Comparison of ENCODE assay signal across 18 cellular contexts in genomic region chr3:168091299-168091852, GRCh38. TPM values are rescaled to one million over a fixed set of nuclear protein-coding genes. Genes with fewer than 3 reads are reported as not detected.
A peak's percentile ranks its signal among the peaks of the same experiment; 100 is the strongest.
DNase-seq lines count a peak whose midpoint lies in the region; ATAC-seq and TF ChIP-seq lines count a peak whose summit lies in the region.
"Had no signal": no experiment of that assay in that cellular context is flagged by ENCODE, and none has a peak within 500 bp of the region (broad histone marks: within the 10 kb centered on the region; RNA-seq: fewer than 3 reads in every experiment).

No MANE protein-coding gene starts in this region.

- H3K36me3 Mint-ChIP-seq in Calu3 (ENCODE audit: insufficient read depth, unreplicated experiment) (peaks cover 34% of the 10 kb centered on the region), osteocyte (ENCODE audit: unreplicated experiment) (no peaks in the 10 kb centered on the region)
- peaks cover 0 to 6% of the 10 kb centered on the region in 2 donors for H3K36me3 Mint-ChIP-seq in stimulated activated naive B cell treated with anti-CD40 and anti-IgM and Interleukin-4, amounts not matched to agents 10 μg/mL and 1 μg/mL and 100 μg/mL, for 72 hours
- H3K36me3 Mint-ChIP-seq: CD8-positive, alpha-beta T cell had no signal

- no peak overlapping the region for H3K4me3 ChIP-seq in LNCaP clone FGC (ENCODE audit: low read depth, low read length)
- peak overlapping the region; percentile 12 to 71 for H3K4me3 ChIP-seq in duodenal mucosa (ENCODE audit: low read depth in 1 of 2, low read length in 2 of 2)
- no peak overlapping the region for H3K4me3 ChIP-seq in osteoblast (ENCODE audit: insufficient read depth, low read length)

- CTCF ChIA-PET in Calu3 (lab: Charles Lee), result interaction anchor here (0.6 to 1.0 kb wide), 4 partner anchors 19 to 771 kb away, joined by 3 to 4 read pairs (median 4); no protein-coding TSS in a partner anchor

- H3K27me3 ChIP-seq in duodenal mucosa (ENCODE audit: control insufficient read depth in 1 of 2, insufficient read depth in 2 of 2, low read length in 2 of 2), result no peaks in the 10 kb centered on the region
- H3K27me3 ChIP-seq in osteoblast (ENCODE audit: insufficient read depth, low read length), result no peaks in the 10 kb centered on the region
- H3K27me3 ChIP-seq: heart right ventricle had no signal

- H3K36me3 ChIP-seq in duodenal mucosa (ENCODE audit: control insufficient read depth in 1 of 2, insufficient read depth in 2 of 2, low read length in 2 of 2) (no peaks in the 10 kb centered on the region), osteoblast (ENCODE audit: insufficient read depth, low read length) (no peaks in the 10 kb centered on the region)
- H3K36me3 ChIP-seq: heart right ventricle had no signal

- no TSS peak for BruUV-seq in Calu3 (replicated peaks; lab: Mats Ljungman, UMichigan)

- intact Hi-C loops in Calu3 (cut with micrococcal nuclease; ENCODE audit: unreplicated experiment), result loop anchor here (2.0 to 10.0 kb wide), 2 partner anchors 23 to 357 kb away; partner anchors contain the start of genes PDCD10 and SERPINI1

- H3K27me3 Mint-ChIP-seq in Calu3 (ENCODE audit: unreplicated experiment), result no peaks in the 10 kb centered on the region
- no peaks in the 10 kb centered on the region for H3K27me3 Mint-ChIP-seq in stimulated activated naive B cell treated with anti-CD40 and anti-IgM and Interleukin-4, amounts not matched to agents 10 μg/mL and 1 μg/mL and 100 μg/mL, for 72 hours
- no peaks in the 10 kb centered on the region for H3K27me3 Mint-ChIP-seq in osteocyte (ENCODE audit: unreplicated experiment)

- H3K4me1 ChIP-seq in duodenal mucosa (ENCODE audit: control insufficient read depth in 1 of 2, insufficient read depth in 2 of 2, low read length in 2 of 2) (peaks cover 41 to 63% of the 10 kb centered on the region in 2 donors), osteoblast (ENCODE audit: insufficient read depth, low read length) (peaks cover 20% of the 10 kb centered on the region)

- no peak overlapping the region for H2AFZ ChIP-seq in osteoblast (ENCODE audit: low read length)

- H3K4me3 Mint-ChIP-seq in Calu3 (ENCODE audit: low read depth, unreplicated experiment) (peak overlapping the region; percentile 99), osteocyte (ENCODE audit: unreplicated experiment) (no peak overlapping the region)
- no peak overlapping the region for H3K4me3 Mint-ChIP-seq in stimulated activated naive B cell treated with anti-CD40 and anti-IgM and Interleukin-4, amounts not matched to agents 10 μg/mL and 1 μg/mL and 100 μg/mL, for 72 hours
- H3K4me3 Mint-ChIP-seq: activated CD4-positive, alpha-beta T cell treated with anti-CD3 and anti-CD28 coated beads, Interleukin-2, amount 10 ng/mL, durations not matched to agents 7 days and 5 days; CD8-positive, alpha-beta T cell had no signal

- H4K20me1 ChIP-seq in osteoblast (ENCODE audit: insufficient read depth, low read length), result peaks cover 32% of the 10 kb centered on the region

- H3K27ac Mint-ChIP-seq in Calu3 (ENCODE audit: unreplicated experiment), result no peak overlapping the region
- no peak overlapping the region for H3K27ac Mint-ChIP-seq in stimulated activated naive B cell treated with anti-CD40 and anti-IgM and Interleukin-4, amounts not matched to agents 10 μg/mL and 1 μg/mL and 100 μg/mL, for 72 hours
- no peak overlapping the region for H3K27ac Mint-ChIP-seq in osteocyte (ENCODE audit: unreplicated experiment)
- H3K27ac Mint-ChIP-seq: activated CD4-positive, alpha-beta T cell treated with anti-CD3 and anti-CD28 coated beads, Interleukin-2, amount 10 ng/mL, durations not matched to agents 7 days and 5 days; CD8-positive, alpha-beta T cell had no signal

- peaks cover 60% of the 10 kb centered on the region for H3K4me1 Mint-ChIP-seq in Calu3 (ENCODE audit: low read depth, unreplicated experiment)
- H3K4me1 Mint-ChIP-seq in stimulated activated naive B cell treated with anti-CD40 and anti-IgM and Interleukin-4, amounts not matched to agents 10 μg/mL and 1 μg/mL and 100 μg/mL, for 72 hours, result peaks cover 23 to 48% of the 10 kb centered on the region in 2 donors
- H3K4me1 Mint-ChIP-seq in osteocyte (ENCODE audit: unreplicated experiment), result peaks cover 41% of the 10 kb centered on the region

- TF ChIP-seq CTCF in Calu3 (IDR thresholded peaks at IDR 0.05; ENCODE audit: unreplicated experiment), result no peak
- no peak for TF ChIP-seq CTCF in LNCaP clone FGC (IDR thresholded peaks at IDR 0.05; ENCODE audit: control insufficient read depth, extremely low read depth, insufficient read depth)
- no peak for TF ChIP-seq CTCF in osteoblast (IDR thresholded peaks at IDR 0.05; ENCODE audit: extremely low read depth, low read depth, low read length)
- TF ChIP-seq CTCF in osteocyte (IDR thresholded peaks at IDR 0.05), result no peak

- H3K4me2 ChIP-seq in osteoblast (ENCODE audit: insufficient read depth, low read length), result peak overlapping the region; percentile 6

- H3K27ac ChIP-seq in duodenal mucosa (ENCODE audit: low read depth, low read length) (no peak overlapping the region), osteoblast (ENCODE audit: low read depth, low read length) (no peak overlapping the region)

- H3K9me3 Mint-ChIP-seq in Calu3 (ENCODE audit: low read depth, unreplicated experiment) (no peaks in the 10 kb centered on the region), osteocyte (ENCODE audit: unreplicated experiment) (no peaks in the 10 kb centered on the region)
- H3K9me3 Mint-ChIP-seq in stimulated activated naive B cell treated with anti-CD40 and anti-IgM and Interleukin-4, amounts not matched to agents 10 μg/mL and 1 μg/mL and 100 μg/mL, for 72 hours, result no peaks in the 10 kb centered on the region
- H3K9me3 Mint-ChIP-seq: activated CD4-positive, alpha-beta T cell treated with anti-CD3 and anti-CD28 coated beads, Interleukin-2, amount 10 ng/mL, durations not matched to agents 7 days and 5 days; CD8-positive, alpha-beta T cell had no signal

- no peak for ATAC-seq in stimulated activated naive B cell treated with anti-CD40 and anti-IgM and Interleukin-4, amounts not matched to agents 10 μg/mL and 1 μg/mL and 100 μg/mL, for 72 hours (replicated peaks)
- no peak for ATAC-seq in HG02571 (IDR thresholded peaks at IDR 0.05; ENCODE audit: unreplicated experiment)
- ATAC-seq: CD8-positive, alpha-beta T cell; heart right ventricle; sciatic nerve had no signal

- H3K9me3 ChIP-seq in duodenal mucosa (ENCODE audit: control insufficient read depth in 1 of 2, low read length in 2 of 2) (no peaks in the 10 kb centered on the region), osteoblast (ENCODE audit: low read depth, low read length) (no peaks in the 10 kb centered on the region)
- H3K9me3 ChIP-seq: heart right ventricle had no signal

- no peak for DNase-seq in Calu3
- DNase-seq in LNCaP clone FGC (ENCODE audit: low read depth), result peak; percentile 67
- peak; percentile 37 for DNase-seq in osteoblast (ENCODE audit: insufficient read length, low spot score, missing footprints)
- DNase-seq in EL, result no peak
- no peak for DNase-seq in stimulated activated naive B cell treated with anti-CD40 and anti-IgM and Interleukin-4, amounts not matched to agents 10 μg/mL and 1 μg/mL and 100 μg/mL, for 72 hours
- DNase-seq in osteocyte (ENCODE audit: extremely low spot score, unreplicated experiment), result no peak
- DNase-seq: activated CD4-positive, alpha-beta T cell treated with anti-CD3 and anti-CD28 coated beads, Interleukin-2, amount 10 ng/mL, durations not matched to agents 7 days and 5 days; amygdala; CD8-positive, alpha-beta T cell; central memory CD4-positive, alpha-beta T cell; effector CD8-positive, alpha-beta T cell; heart right ventricle; NCI-H1092 treated with DMSO at 0.1 percent for 48 hours; stimulated activated CD4-positive, alpha-beta T cell treated with anti-CD3 and anti-CD28 coated beads, Interleukin-2, amount 100 ng/mL, for 24 hours; SW 1271 had no signal

- no peak overlapping the region for H3K9ac ChIP-seq in duodenal mucosa (ENCODE audit: low read depth in 1 of 2, low read length in 2 of 2)

- peaks cover 81% of the 10 kb centered on the region for H3K79me2 ChIP-seq in osteoblast (ENCODE audit: insufficient read depth, low read length)

RNA-seq across cellular contexts. Expression of gene GOLIM4, which starts 4.3 kb away (rescaled TPM):
- total RNA-seq in Calu3 (2022), result 46.5 and 53.8 TPM in 2 replicates
- 44.5 and 50.1 TPM in 2 replicates for total RNA-seq in osteoblast
- total RNA-seq in osteocyte, result 39.7 and 40.5 TPM in 2 replicates

Comparison
In these comparisons a context has a peak if more than half of its experiments do, and no peak if none do; other contexts are left out.
1. DNase-seq: peak in LNCaP clone FGC (single experiment) and osteoblast (single experiment); none in Calu3 (single experiment), EL (single experiment), stimulated activated naive B cell treated with anti-CD40 and anti-IgM and Interleukin-4, amounts not matched to agents 10 μg/mL and 1 μg/mL and 100 μg/mL, for 72 hours (single experiment) and osteocyte (single experiment).
2. H3K4me3 ChIP-seq: peak in duodenal mucosa (2 of 2); none in LNCaP clone FGC (single experiment) and osteoblast (single experiment).